Comparison of ENCODE assay signal across 31 cellular contexts in the genomic region with DNA sequence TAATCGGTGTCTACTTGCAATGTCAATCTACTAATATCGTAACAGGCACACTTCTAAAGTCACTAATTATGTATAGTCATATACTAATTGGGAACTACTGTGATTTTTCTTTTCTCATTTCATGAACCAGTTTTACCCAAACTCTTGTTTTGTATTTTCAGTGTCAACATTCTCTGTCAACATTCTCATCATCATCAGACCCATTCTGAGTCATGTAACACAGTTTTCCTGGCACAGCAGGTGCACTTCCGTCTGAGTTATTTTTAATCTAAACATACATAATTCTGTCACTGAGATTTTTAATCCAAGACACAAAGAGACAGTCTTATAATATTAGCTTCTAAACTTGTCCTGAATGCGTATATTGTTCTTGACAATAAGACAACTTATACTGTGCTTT.
"Had no signal": no experiment of that assay in that cellular context is flagged by ENCODE, and none has a peak within 500 bp of the region (broad histone marks: within the 10 kb centered on the region; RNA-seq: fewer than 3 reads in every experiment).

No MANE protein-coding gene starts in this region.

- H3K27me3 ChIP-seq: ascending aorta, breast epithelium, cardiac muscle cell, colonic mucosa, dorsolateral prefrontal cortex, esophagus squamous epithelium, gastroesophageal sphincter, heart right ventricle, hepatocyte had no signal

- H3K9me3 ChIP-seq: colonic mucosa had no signal

- H3K79me2 ChIP-seq: hepatocyte had no signal

- H2AFZ ChIP-seq: hepatocyte had no signal

- ATAC-seq: activated CD4-positive, CD25-positive, alpha-beta regulatory T cell treated with anti-CD3 and anti-CD28 coated beads, Interleukin-2, amount 50 U/mL, for 24 hours; activated CD8-positive, alpha-beta T cell treated with anti-CD3 and anti-CD28 coated beads for 36 hours; activated naive CD4-positive, alpha-beta T cell treated with anti-CD3 and anti-CD28 coated beads, Interleukin-2, amount 50 U/mL, for 72 hours; activated T-cell treated with anti-CD3 and anti-CD28 coated beads, Interleukin-2, amount 50 U/mL, for 4 hours; activated T-helper 17 cell treated with anti-CD3 and anti-CD28 coated beads, Interleukin-2, amount 50 U/mL, for 72 hours; gastroesophageal sphincter; heart right ventricle; T-helper 17 cell had no signal

- H3K4me2 ChIP-seq: hepatocyte had no signal

- H3K36me3 ChIP-seq: ascending aorta, breast epithelium, cardiac muscle cell, colonic mucosa, esophagus squamous epithelium, gastroesophageal sphincter, WERI-Rb-1 had no signal

- H3K4me1 ChIP-seq: ascending aorta, breast epithelium, colonic mucosa, gastroesophageal sphincter, heart right ventricle had no signal

- H3K27ac ChIP-seq: ascending aorta, breast epithelium, cardiac muscle cell, colonic mucosa, esophagus squamous epithelium, gastroesophageal sphincter, heart right ventricle, hepatocyte, WERI-Rb-1 had no signal

- H3K4me3 ChIP-seq: ascending aorta, breast epithelium, cardiac muscle cell, colonic mucosa, dorsolateral prefrontal cortex, esophagus squamous epithelium, gastroesophageal sphincter, heart right ventricle, hepatocyte had no signal

- DNase-seq: activated B cell treated with CpG ODN at 0.5 μM for 24 hours; activated CD4-positive, alpha-beta T cell treated with anti-CD3 and anti-CD28 coated beads for 48 hours; activated CD4-positive, alpha-beta T cell treated with anti-CD3 and anti-CD28 coated beads, Interleukin-2, amount 50 U/mL, for 1 hour; activated CD4-positive, alpha-beta T cell treated with anti-CD3 and anti-CD28 coated beads, Interleukin-2, amount 50 U/mL, for 48 hours; activated CD8-positive, alpha-beta memory T cell treated with anti-CD3 and anti-CD28 coated beads for 24 hours; activated CD8-positive, alpha-beta T cell treated with anti-CD3 and anti-CD28 coated beads for 36 hours; activated effector memory CD4-positive, alpha-beta T cell treated with anti-CD3 and anti-CD28 coated beads, Interleukin-2, amount 50 U/mL, for 16 hours; activated naive CD4-positive, alpha-beta T cell treated with anti-CD3 and anti-CD28 coated beads, Interleukin-2, amount 10 ng/mL, durations not matched to agents 7 days and 5 days; activated naive CD8-positive, alpha-beta T cell treated with anti-CD3 and anti-CD28 coated beads, Interleukin-2, amount 10 ng/mL, durations not matched to agents 7 days and 5 days; activated T-cell treated with anti-CD3 and anti-CD28 coated beads, Interleukin-2, amount 50 U/mL, for 4 hours; central memory CD4-positive, alpha-beta T cell; cerebellar nuclear complex; colonic mucosa; dorsolateral prefrontal cortex; effector memory CD4-positive, alpha-beta T cell; endodermal cell; erythroblast; esophagus squamous epithelium; foreskin melanocyte; heart right ventricle; T-helper 17 cell; T1000; WERI-Rb-1 had no signal
